Comparison of ENCODE assay signal across 8 cellular contexts in genomic region chr1:150150511-150151021, GRCh38. TPM values are rescaled to one million over a fixed set of nuclear protein-coding genes. Genes with fewer than 3 reads are reported as not detected.
DNase-seq lines count a peak whose midpoint lies in the region; ATAC-seq, FAIRE-seq and TF ChIP-seq lines count a peak whose summit lies in the region.

No MANE protein-coding gene starts in this region.

- H3K36me3 Mint-ChIP-seq in stimulated activated naive B cell treated with anti-CD40 and anti-IgM and Interleukin-4, amounts not matched to agents 10 μg/mL and 1 μg/mL and 100 μg/mL, for 72 hours: peaks cover 26 to 41% of the 10 kb centered on the region in 2 donors

- H3K9ac ChIP-seq in NT2/D1 (ENCODE audit: insufficient read length, low read depth) (peak overlapping the region; percentile 75), keratinocyte (ENCODE audit: control insufficient read depth, extremely low read depth, insufficient read depth, low read length) (peak overlapping the region; percentile 55)

- H3K27me3 ChIP-seq in NT2/D1 (ENCODE audit: insufficient read depth, insufficient read length): peaks cover 24% of the 10 kb centered on the region
- no peaks in the 10 kb centered on the region for H3K27me3 ChIP-seq in keratinocyte (ENCODE audit: control insufficient read depth, extremely low read depth, insufficient read depth, low read length)

- no peak for FAIRE-seq in keratinocyte (lab: Jason Lieb, UNC)

- DNase-seq in NT2/D1 (ENCODE audit: low read depth, low spot score) (no peak), keratinocyte (ENCODE audit: low read depth, low spot score) (no peak), NOMO-1 (lab: John Stamatoyannopoulos, UW; ENCODE audit: unreplicated experiment in 2 of 2) (no peak)
- no peak for DNase-seq in stimulated activated naive B cell treated with anti-CD40 and anti-IgM and Interleukin-4, amounts not matched to agents 10 μg/mL and 1 μg/mL and 100 μg/mL, for 72 hours

- H3K4me3 Mint-ChIP-seq in stimulated activated naive B cell treated with anti-CD40 and anti-IgM and Interleukin-4, amounts not matched to agents 10 μg/mL and 1 μg/mL and 100 μg/mL, for 72 hours: peak overlapping the region; percentile 95

- H3K4me1 Mint-ChIP-seq in stimulated activated naive B cell treated with anti-CD40 and anti-IgM and Interleukin-4, amounts not matched to agents 10 μg/mL and 1 μg/mL and 100 μg/mL, for 72 hours: peaks cover 48 to 66% of the 10 kb centered on the region in 2 donors

- peak overlapping the region; percentile 27 for H2AFZ ChIP-seq in keratinocyte (ENCODE audit: control insufficient read depth, low read length)

- peak overlapping the region; percentile 80 for H3K4me2 ChIP-seq in keratinocyte (ENCODE audit: control insufficient read depth, extremely low read depth, insufficient read depth, low read depth, low read length)

- peaks cover 7% of the 10 kb centered on the region for H3K4me1 ChIP-seq in NT2/D1 (ENCODE audit: insufficient read depth, insufficient read length)
- H3K4me1 ChIP-seq in keratinocyte (ENCODE audit: control insufficient read depth, extremely low read depth, insufficient read depth, low read length): peaks cover 7% of the 10 kb centered on the region

- H3K4me3 ChIP-seq in GM12875 (ENCODE audit: low read depth, low read length): peak overlapping the region; percentile 95
- H3K4me3 ChIP-seq in NT2/D1 (ENCODE audit: insufficient read length, low read depth): peak overlapping the region; percentile 48
- peak overlapping the region; percentile 45 to 69 (median 63) for H3K4me3 ChIP-seq in keratinocyte (ENCODE audit: control insufficient read depth in 2 of 3, extremely low read depth in 1 of 3, insufficient read depth in 2 of 3, low read depth in 1 of 3, low read length in 3 of 3)

- peak overlapping the region; percentile 96 for H3K27ac Mint-ChIP-seq in stimulated activated naive B cell treated with anti-CD40 and anti-IgM and Interleukin-4, amounts not matched to agents 10 μg/mL and 1 μg/mL and 100 μg/mL, for 72 hours

- peak overlapping the region; percentile 33 for H3K27ac ChIP-seq in angular gyrus (ENCODE audit: low read depth, low read length)
- H3K27ac ChIP-seq in keratinocyte (ENCODE audit: control insufficient read depth, insufficient read depth, low read length): no peak overlapping the region

- peaks cover 43% of the 10 kb centered on the region for H3K36me3 ChIP-seq in NT2/D1 (ENCODE audit: insufficient read depth, insufficient read length, low read length)
- H3K36me3 ChIP-seq in keratinocyte (ENCODE audit: control insufficient read depth in 2 of 2, extremely low read depth in 1 of 2, insufficient read depth in 2 of 2, low read length in 2 of 2): peaks cover 0 to 5% of the 10 kb centered on the region in 2 experiments

- H3K9me3 Mint-ChIP-seq in stimulated activated naive B cell treated with anti-CD40 and anti-IgM and Interleukin-4, amounts not matched to agents 10 μg/mL and 1 μg/mL and 100 μg/mL, for 72 hours: no peaks in the 10 kb centered on the region

- no peaks in the 10 kb centered on the region for H3K9me3 ChIP-seq in NT2/D1 (ENCODE audit: insufficient read depth, low read length)
- no peaks in the 10 kb centered on the region for H3K9me3 ChIP-seq in keratinocyte (ENCODE audit: control insufficient read depth, low read depth, low read length)

- no peaks in the 10 kb centered on the region for H3K79me2 ChIP-seq in keratinocyte (ENCODE audit: control insufficient read depth, insufficient read depth, low read length)

- TF ChIP-seq CTCF in GM12875 (IDR thresholded peaks at IDR 0.05; ENCODE audit: borderline replicate concordance, insufficient read depth, low read depth, low read length) (no peak), keratinocyte (optimal IDR thresholded peaks at IDR 0.05 in 1 of 3, IDR thresholded peaks at IDR 0.05 in 1 of 3, conservative IDR thresholded peaks at IDR 0.05 in 1 of 3; ENCODE audit: extremely low read depth in 1 of 3, insufficient read depth in 2 of 3, low read length in 3 of 3) (no peak)

- no peaks in the 10 kb centered on the region for H3K9me1 ChIP-seq in keratinocyte (ENCODE audit: control insufficient read depth, extremely low read depth, insufficient read depth, low read length)

- ATAC-seq in stimulated activated naive B cell treated with anti-CD40 and anti-IgM and Interleukin-4, amounts not matched to agents 10 μg/mL and 1 μg/mL and 100 μg/mL, for 72 hours (replicated peaks): peak; percentile 7 to 8
- ATAC-seq in HG03521 (IDR thresholded peaks at IDR 0.05; ENCODE audit: unreplicated experiment) (no peak), HG03175 (IDR thresholded peaks at IDR 0.05; ENCODE audit: unreplicated experiment) (no peak)

- H4K20me1 ChIP-seq in keratinocyte (ENCODE audit: control insufficient read depth, extremely low read depth, insufficient read depth, low read length): no peaks in the 10 kb centered on the region

- dilution Hi-C loops in keratinocyte (cut with MboI; ENCODE audit: extremely low pct_ligation_motif_present, low sequenced_read_pairs): no loop called here

- no peaks in the 10 kb centered on the region for H3K27me3 Mint-ChIP-seq in stimulated activated naive B cell treated with anti-CD40 and anti-IgM and Interleukin-4, amounts not matched to agents 10 μg/mL and 1 μg/mL and 100 μg/mL, for 72 hours

RNA-seq across cellular contexts. Expression of gene PLEKHO1, which starts 0.8 kb away (rescaled TPM):
- polyA plus RNA-seq in keratinocyte: 2.2 to 3.3 TPM (median 2.7 TPM) in 3 replicates
- polyA plus RNA-seq in keratinocyte (2011; ENCODE audit: low read depth): 0.94 TPM
- 1.9 and 2.5 TPM in 2 replicates for polyA plus RNA-seq in keratinocyte (2011; cell fraction: cytosol; rRNA removed)
- polyA plus RNA-seq in keratinocyte (2011; cell fraction: nucleus; rRNA removed): 3.4 and 3.8 TPM in 2 replicates
- 2.8 and 5.2 TPM in 2 replicates for polyA plus RNA-seq in keratinocyte (2012; ENCODE audit: low replicate concordance)
- 1.8 to 10.6 TPM (median 5.1 TPM) in 3 replicates for polyA minus RNA-seq in keratinocyte
- 2.3 TPM for polyA minus RNA-seq in keratinocyte (2011; cell fraction: cytosol; rRNA and poly(A)+ RNA removed)
- polyA minus RNA-seq in keratinocyte (2011; cell fraction: nucleus; rRNA and poly(A)+ RNA removed): 0.74 and 1.0 TPM in 2 replicates

Comparison
In these comparisons a context has a peak if more than half of its experiments do, and no peak if none do; other contexts are left out.
1. ATAC-seq: peak in stimulated activated naive B cell treated with anti-CD40 and anti-IgM and Interleukin-4, amounts not matched to agents 10 μg/mL and 1 μg/mL and 100 μg/mL, for 72 hours (2 of 2); none in HG03521 (single experiment) and HG03175 (single experiment).
2. Peak in every context shown above with its lines, with median percentiles within 50 percentile points of each other: H3K4me3 ChIP-seq.